ENCODE assay signal across 23 cellular contexts in the genomic region with DNA sequence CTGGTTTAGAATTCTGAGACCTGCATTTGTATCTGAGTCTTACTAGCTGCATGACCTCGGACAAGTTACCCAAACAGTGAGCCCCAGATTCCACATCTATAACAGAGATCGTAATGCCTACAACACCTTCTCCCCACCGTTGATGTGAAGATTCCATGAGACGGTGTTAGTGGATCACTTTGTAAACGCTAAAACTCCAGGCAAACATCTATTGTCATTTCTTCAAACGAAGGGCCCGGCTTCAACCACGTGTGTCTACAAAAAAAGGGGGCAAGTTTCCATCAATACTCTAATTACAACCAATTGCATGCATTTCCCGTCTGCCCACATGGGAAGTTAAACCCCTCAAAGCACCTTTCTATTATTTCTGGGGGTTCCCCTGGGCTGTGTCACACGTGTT.
"Had no signal": no experiment of that assay in that cellular context is flagged by ENCODE, and none has a peak within 500 bp of the region (broad histone marks: within the 10 kb centered on the region; RNA-seq: fewer than 3 reads in every experiment).

No MANE protein-coding gene starts in this region.

- H3K36me3 Mint-ChIP-seq: activated naive CD4-positive, alpha-beta T cell treated with anti-CD3 and anti-CD28 coated beads, Interleukin-2, amount 10 ng/mL, durations not matched to agents 7 days and 5 days; brain; immature natural killer cell; natural killer cell treated with Interleukin-12 subunit alpha and Interleukin-12 subunit beta and Interleukin-15 and Interleukin-18, amount 100 ng/mL, for 72 hours had no signal

- ATAC-seq: activated T-cell treated with anti-CD3 and anti-CD28 coated beads, Interleukin-2, amount 50 U/mL, for 72 hours; natural killer cell treated with Interleukin-12 subunit alpha and Interleukin-12 subunit beta and Interleukin-15 and Interleukin-18, amount 100 ng/mL, for 72 hours; psoas muscle had no signal

- DNase-seq: activated CD4-positive, alpha-beta T cell treated with anti-CD3 and anti-CD28 coated beads, Interleukin-2, amount 50 U/mL, for 4 hours; activated effector memory CD4-positive, alpha-beta T cell treated with anti-CD3 and anti-CD28 coated beads, Interleukin-2, amount 50 U/mL, for 16 hours; activated naive CD4-positive, alpha-beta T cell treated with anti-CD3 and anti-CD28 coated beads, Interleukin-2, amount 10 ng/mL, durations not matched to agents 7 days and 5 days; activated T-cell treated with anti-CD3 and anti-CD28 coated beads, Interleukin-2, amount 50 U/mL, for 72 hours; aorta; caudate nucleus; effector memory CD4-positive, alpha-beta T cell; foreskin melanocyte; immature natural killer cell; left ventricle myocardium inferior; midbrain; pancreas; psoas muscle; spleen; stimulated activated CD4-positive, alpha-beta T cell treated with anti-CD3 and anti-CD28 coated beads, Interleukin-4, amount 100 ng/mL, for 24 hours; testis; trophoblast cell; uterus had no signal

- H2AFZ ChIP-seq: hepatocyte had no signal

- H3K36me3 ChIP-seq: left ventricle myocardium inferior, pancreas, right atrium auricular region, spleen, uterus had no signal

- FAIRE-seq: pancreas had no signal

- H3K4me1 ChIP-seq: left ventricle myocardium inferior, pancreas, psoas muscle, right atrium auricular region, testis, uterus had no signal

- H3K79me2 ChIP-seq: hepatocyte had no signal

- H3K27me3 ChIP-seq: hepatocyte, pancreas, right atrium auricular region, spleen, testis, uterus had no signal

- H3K27me3 Mint-ChIP-seq: activated naive CD4-positive, alpha-beta T cell treated with anti-CD3 and anti-CD28 coated beads, Interleukin-2, amount 10 ng/mL, durations not matched to agents 7 days and 5 days; natural killer cell treated with Interleukin-12 subunit alpha and Interleukin-12 subunit beta and Interleukin-15 and Interleukin-18, amount 100 ng/mL, for 72 hours had no signal

- H3K4me2 ChIP-seq: hepatocyte had no signal

- H3K27ac Mint-ChIP-seq: activated naive CD4-positive, alpha-beta T cell treated with anti-CD3 and anti-CD28 coated beads, Interleukin-2, amount 10 ng/mL, durations not matched to agents 7 days and 5 days; activated T-cell treated with anti-CD3 and anti-CD28 coated beads, Interleukin-2, amount 50 U/mL, for 72 hours; brain; T-helper 2 cell treated with Interferon-gamma antibody and Interleukin-4, amounts not matched to agents 5 μg/mL and 100 μg/mL, for 36 hours had no signal

- H3K4me3 Mint-ChIP-seq: activated naive CD4-positive, alpha-beta T cell treated with anti-CD3 and anti-CD28 coated beads, Interleukin-2, amount 10 ng/mL, durations not matched to agents 7 days and 5 days; activated T-cell treated with anti-CD3 and anti-CD28 coated beads, Interleukin-2, amount 50 U/mL, for 72 hours; brain; immature natural killer cell; natural killer cell treated with Interleukin-12 subunit alpha and Interleukin-12 subunit beta and Interleukin-15 and Interleukin-18, amount 100 ng/mL, for 72 hours; T-helper 2 cell treated with Interferon-gamma antibody and Interleukin-4, amounts not matched to agents 5 μg/mL and 100 μg/mL, for 36 hours had no signal

- H3K9me3 ChIP-seq: left ventricle myocardium inferior, pancreas, psoas muscle, right atrium auricular region, spleen, testis, uterus had no signal

- H3K4me3 ChIP-seq: hepatocyte, left ventricle myocardium inferior, pancreas, psoas muscle, right atrium auricular region, spleen, testis, uterus had no signal

- H3K27ac ChIP-seq: hepatocyte, left ventricle myocardium inferior, pancreas, psoas muscle, right atrium auricular region, testis, uterus had no signal

- H3K9me3 Mint-ChIP-seq: activated naive CD4-positive, alpha-beta T cell treated with anti-CD3 and anti-CD28 coated beads, Interleukin-2, amount 10 ng/mL, durations not matched to agents 7 days and 5 days; activated T-cell treated with anti-CD3 and anti-CD28 coated beads, Interleukin-2, amount 50 U/mL, for 72 hours; brain; natural killer cell treated with Interleukin-12 subunit alpha and Interleukin-12 subunit beta and Interleukin-15 and Interleukin-18, amount 100 ng/mL, for 72 hours; T-helper 2 cell treated with Interferon-gamma antibody and Interleukin-4, amounts not matched to agents 5 μg/mL and 100 μg/mL, for 36 hours had no signal
